In the genomic region with DNA sequence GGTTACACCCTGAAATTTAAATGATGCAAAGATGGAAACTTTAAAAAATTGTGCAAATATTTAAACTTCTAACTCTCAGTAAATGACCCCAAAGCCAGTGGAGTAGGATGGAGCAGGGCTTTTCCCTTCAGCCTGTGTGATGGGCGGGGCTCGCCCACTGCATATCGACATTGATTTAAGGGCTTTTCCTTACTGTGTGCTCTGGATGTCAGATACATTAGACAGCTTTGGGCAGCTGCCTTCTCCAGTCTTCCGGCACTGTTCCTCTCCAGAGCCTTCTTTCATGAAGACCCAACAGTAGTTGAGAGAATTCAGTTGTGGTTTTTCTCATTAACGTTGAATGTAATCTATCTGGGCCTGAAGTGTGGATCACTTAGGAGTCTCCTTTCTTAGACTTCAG, we compare ENCODE assay signal across 5 cellular contexts.
"Had no signal": no experiment of that assay in that cellular context is flagged by ENCODE, and none has a peak within 500 bp of the region (broad histone marks: within the 10 kb centered on the region; RNA-seq: fewer than 3 reads in every experiment).

No MANE protein-coding gene starts in this region.

- H3K4me3 ChIP-seq: K562 had no signal

- H3K36me3 Mint-ChIP-seq: IgD-negative memory B cell had no signal

- ATAC-seq: HepG2, K562 had no signal

- H3K27ac Mint-ChIP-seq: IgD-negative memory B cell had no signal

- H3K4me3 Mint-ChIP-seq: IgD-negative memory B cell had no signal

- DNase-seq: IMR-90 had no signal

- H3K9me3 Mint-ChIP-seq: IgD-negative memory B cell had no signal

- H3K27ac ChIP-seq: HL-60 had no signal
